Comparison of ENCODE assay signal across 1 cellular context in the genomic region with DNA sequence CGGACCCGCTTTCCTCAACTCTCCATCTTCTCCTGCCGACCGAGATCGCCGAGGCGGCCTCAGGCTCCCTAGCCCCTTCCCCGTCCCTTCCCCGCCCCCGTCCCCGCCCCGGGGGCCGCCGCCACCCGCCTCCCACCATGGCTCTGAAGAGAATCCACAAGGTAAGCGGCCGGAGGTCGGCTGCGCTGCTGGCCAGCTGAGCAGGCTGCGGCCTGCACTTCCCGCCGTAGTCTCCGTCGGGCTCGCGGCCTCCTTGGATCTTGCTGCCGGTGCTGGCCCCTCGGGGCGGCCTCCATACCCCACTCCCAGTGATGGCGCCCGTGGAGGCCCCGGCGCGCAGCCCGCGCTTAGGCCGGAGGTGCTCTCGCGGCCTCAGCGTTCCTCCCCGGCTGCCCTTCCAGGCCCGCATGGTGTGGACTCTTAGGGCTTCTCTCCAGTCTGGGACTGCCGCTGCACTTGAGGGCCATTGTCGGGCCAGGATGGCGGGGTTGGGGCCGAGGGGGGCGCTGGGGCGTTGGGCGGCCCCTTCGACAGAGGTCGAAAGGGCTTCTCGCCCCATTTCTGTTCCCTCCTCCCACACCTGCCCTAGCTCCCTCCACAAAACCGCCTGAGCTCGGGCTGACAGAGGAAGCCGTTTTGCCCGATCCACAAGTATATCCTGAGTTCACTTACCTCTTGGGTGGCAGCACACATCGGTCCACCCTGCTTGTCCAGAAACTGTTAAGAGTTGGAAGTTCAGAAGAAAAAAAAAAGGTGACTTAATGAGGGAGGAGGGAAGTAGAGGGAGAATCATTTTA.
A peak's percentile ranks its signal among the peaks of the same experiment; 100 is the strongest.
TF ChIP-seq lines count a peak whose summit lies in the region.

No MANE protein-coding gene starts in this region.

TF ChIP-seq in HepG2, 621 proteins besides CTCF, POLR2A, EP300 and RAD21 (continued from another document and continues in another):
- TF ChIP-seq, protein P1, sequence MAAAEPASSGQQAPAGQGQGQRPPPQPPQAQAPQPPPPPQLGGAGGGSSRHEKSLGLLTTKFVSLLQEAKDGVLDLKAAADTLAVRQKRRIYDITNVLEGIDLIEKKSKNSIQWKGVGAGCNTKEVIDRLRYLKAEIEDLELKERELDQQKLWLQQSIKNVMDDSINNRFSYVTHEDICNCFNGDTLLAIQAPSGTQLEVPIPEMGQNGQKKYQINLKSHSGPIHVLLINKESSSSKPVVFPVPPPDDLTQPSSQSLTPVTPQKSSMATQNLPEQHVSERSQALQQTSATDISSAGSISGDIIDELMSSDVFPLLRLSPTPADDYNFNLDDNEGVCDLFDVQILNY (CRISPR knock-in tag; conservative IDR thresholded peaks at IDR 0.05), result no peak
- TF ChIP-seq SNAI1 (CRISPR knock-in tag; IDR thresholded peaks at IDR 0.05; ENCODE audit: borderline replicate concordance) (peak; percentile 25), ZNF350 (CRISPR knock-in tag; IDR thresholded peaks at IDR 0.05; ENCODE audit: borderline replicate concordance, low read depth) (0 out of 2 replicates have a peak, but pooled peaks have one; percentile 38), AGO1 (IDR thresholded peaks at IDR 0.05; ENCODE audit: low read depth, low read length, poor library complexity, severe bottlenecking) (no peak), ASH2L (IDR thresholded peaks at IDR 0.05; ENCODE audit: insufficient read length, low read depth, low read length) (no peak), ZNF724P (CRISPR knock-in tag; IDR thresholded peaks at IDR 0.05; ENCODE audit: borderline replicate concordance) (0 out of 2 replicates have a peak, but pooled peaks have one; percentile 26), EEA1 (CRISPR knock-in tag; IDR thresholded peaks at IDR 0.05; ENCODE audit: borderline replicate concordance) (peak; percentile 50; the same call in 1 of the 2 replicates), SMARCE1 (IDR thresholded peaks at IDR 0.05; ENCODE audit: borderline replicate concordance) (no peak), SALL1 (CRISPR knock-in tag; IDR thresholded peaks at IDR 0.05) (no peak), ZFYVE20 (CRISPR knock-in tag; IDR thresholded peaks at IDR 0.05; ENCODE audit: borderline replicate concordance, low read depth) (0 out of 2 replicates have a peak, but pooled peaks have one; percentile 54), ZNF121 (CRISPR knock-in tag; IDR thresholded peaks at IDR 0.05) (0 out of 2 replicates have a peak, but pooled peaks have one; percentile 11), MTA1 (CRISPR knock-in tag; IDR thresholded peaks at IDR 0.05; ENCODE audit: borderline replicate concordance) (no peak), ZFY (CRISPR knock-in tag; IDR thresholded peaks at IDR 0.05) (peak; percentile 71), DPF2 (CRISPR knock-in tag; IDR thresholded peaks at IDR 0.05; ENCODE audit: borderline replicate concordance, low read depth) (0 out of 2 replicates have a peak, but pooled peaks have one; percentile 38), SMAD1 (CRISPR knock-in tag; IDR thresholded peaks at IDR 0.05; ENCODE audit: borderline replicate concordance, low read depth) (0 out of 2 replicates have a peak, but pooled peaks have one; percentile 39), FOXM1 (CRISPR knock-in tag; IDR thresholded peaks at IDR 0.05) (no peak), ONECUT2 (CRISPR knock-in tag; IDR thresholded peaks at IDR 0.05) (0 out of 2 replicates have a peak, but pooled peaks have one; percentile 10), KLF11 (CRISPR knock-in tag; IDR thresholded peaks at IDR 0.05) (no peak), ZNF891 (CRISPR knock-in tag; IDR thresholded peaks at IDR 0.05) (peak; percentile 77), GABPA (IDR thresholded peaks at IDR 0.05; ENCODE audit: low read depth, low read length) (no peak), GABPA (CRISPR knock-in tag; IDR thresholded peaks at IDR 0.05; ENCODE audit: low read depth) (no peak), ZNF660 (CRISPR knock-in tag; IDR thresholded peaks at IDR 0.05; ENCODE audit: borderline replicate concordance, low read depth) (0 out of 2 replicates have a peak, but pooled peaks have one; percentile 55), ZKSCAN5 (CRISPR knock-in tag; IDR thresholded peaks at IDR 0.05) (no peak), ZNF383 (CRISPR knock-in tag; IDR thresholded peaks at IDR 0.05; ENCODE audit: borderline replicate concordance) (peak; percentile 78; the same call in 1 of the 2 replicates), ZNF558 (CRISPR knock-in tag; IDR thresholded peaks at IDR 0.05; ENCODE audit: borderline replicate concordance) (peak; percentile 23; the same call in 1 of the 2 replicates)
- TF ChIP-seq, protein P2, sequence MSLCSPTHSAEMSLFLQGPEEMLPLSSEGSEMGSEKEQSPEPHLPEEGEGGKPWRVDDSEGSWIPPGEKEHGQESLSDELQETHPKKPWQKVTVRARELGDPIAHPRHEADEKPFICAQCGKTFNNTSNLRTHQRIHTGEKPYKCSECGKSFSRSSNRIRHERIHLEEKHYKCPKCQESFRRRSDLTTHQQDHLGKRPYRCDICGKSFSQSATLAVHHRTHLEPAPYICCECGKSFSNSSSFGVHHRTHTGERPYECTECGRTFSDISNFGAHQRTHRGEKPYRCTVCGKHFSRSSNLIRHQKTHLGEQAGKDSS (CRISPR knock-in tag; IDR thresholded peaks at IDR 0.05; ENCODE audit: borderline replicate concordance, low read depth), result peak; percentile 74; the same call in 1 of the 2 replicates
- TF ChIP-seq, protein P3, sequence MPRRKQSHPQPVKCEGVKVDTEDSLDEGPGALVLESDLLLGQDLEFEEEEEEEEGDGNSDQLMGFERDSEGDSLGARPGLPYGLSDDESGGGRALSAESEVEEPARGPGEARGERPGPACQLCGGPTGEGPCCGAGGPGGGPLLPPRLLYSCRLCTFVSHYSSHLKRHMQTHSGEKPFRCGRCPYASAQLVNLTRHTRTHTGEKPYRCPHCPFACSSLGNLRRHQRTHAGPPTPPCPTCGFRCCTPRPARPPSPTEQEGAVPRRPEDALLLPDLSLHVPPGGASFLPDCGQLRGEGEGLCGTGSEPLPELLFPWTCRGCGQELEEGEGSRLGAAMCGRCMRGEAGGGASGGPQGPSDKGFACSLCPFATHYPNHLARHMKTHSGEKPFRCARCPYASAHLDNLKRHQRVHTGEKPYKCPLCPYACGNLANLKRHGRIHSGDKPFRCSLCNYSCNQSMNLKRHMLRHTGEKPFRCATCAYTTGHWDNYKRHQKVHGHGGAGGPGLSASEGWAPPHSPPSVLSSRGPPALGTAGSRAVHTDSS (CRISPR knock-in tag; conservative IDR thresholded peaks at IDR 0.05), result no peak
- TF ChIP-seq, protein P4, sequence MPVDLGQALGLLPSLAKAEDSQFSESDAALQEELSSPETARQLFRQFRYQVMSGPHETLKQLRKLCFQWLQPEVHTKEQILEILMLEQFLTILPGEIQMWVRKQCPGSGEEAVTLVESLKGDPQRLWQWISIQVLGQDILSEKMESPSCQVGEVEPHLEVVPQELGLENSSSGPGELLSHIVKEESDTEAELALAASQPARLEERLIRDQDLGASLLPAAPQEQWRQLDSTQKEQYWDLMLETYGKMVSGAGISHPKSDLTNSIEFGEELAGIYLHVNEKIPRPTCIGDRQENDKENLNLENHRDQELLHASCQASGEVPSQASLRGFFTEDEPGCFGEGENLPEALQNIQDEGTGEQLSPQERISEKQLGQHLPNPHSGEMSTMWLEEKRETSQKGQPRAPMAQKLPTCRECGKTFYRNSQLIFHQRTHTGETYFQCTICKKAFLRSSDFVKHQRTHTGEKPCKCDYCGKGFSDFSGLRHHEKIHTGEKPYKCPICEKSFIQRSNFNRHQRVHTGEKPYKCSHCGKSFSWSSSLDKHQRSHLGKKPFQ (CRISPR knock-in tag; IDR thresholded peaks at IDR 0.05; ENCODE audit: insufficient replicate concordance), result peak; percentile 33
- TF ChIP-seq, protein P5, sequence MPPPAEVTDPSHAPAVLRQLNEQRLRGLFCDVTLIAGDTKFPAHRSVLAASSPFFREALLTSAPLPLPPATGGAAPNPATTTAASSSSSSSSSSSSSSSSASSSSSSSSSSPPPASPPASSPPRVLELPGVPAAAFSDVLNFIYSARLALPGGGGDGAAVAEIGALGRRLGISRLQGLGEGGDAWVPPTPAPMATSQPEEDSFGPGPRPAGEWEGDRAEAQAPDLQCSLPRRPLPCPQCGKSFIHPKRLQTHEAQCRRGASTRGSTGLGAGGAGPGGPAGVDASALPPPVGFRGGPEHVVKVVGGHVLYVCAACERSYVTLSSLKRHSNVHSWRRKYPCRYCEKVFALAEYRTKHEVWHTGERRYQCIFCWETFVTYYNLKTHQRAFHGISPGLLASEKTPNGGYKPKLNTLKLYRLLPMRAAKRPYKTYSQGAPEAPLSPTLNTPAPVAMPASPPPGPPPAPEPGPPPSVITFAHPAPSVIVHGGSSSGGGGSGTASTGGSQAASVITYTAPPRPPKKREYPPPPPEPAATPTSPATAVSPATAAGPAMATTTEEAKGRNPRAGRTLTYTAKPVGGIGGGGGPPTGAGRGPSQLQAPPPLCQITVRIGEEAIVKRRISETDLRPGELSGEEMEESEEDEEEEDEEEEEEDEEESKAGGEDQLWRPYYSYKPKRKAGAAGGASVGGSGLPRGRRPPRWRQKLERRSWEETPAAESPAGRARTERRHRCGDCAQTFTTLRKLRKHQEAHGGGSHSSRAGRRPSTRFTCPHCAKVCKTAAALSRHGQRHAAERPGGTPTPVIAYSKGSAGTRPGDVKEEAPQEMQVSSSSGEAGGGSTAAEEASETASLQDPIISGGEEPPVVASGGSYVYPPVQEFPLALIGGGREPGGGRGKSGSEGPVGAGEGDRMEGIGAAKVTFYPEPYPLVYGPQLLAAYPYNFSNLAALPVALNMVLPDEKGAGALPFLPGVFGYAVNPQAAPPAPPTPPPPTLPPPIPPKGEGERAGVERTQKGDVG (CRISPR knock-in tag; IDR thresholded peaks at IDR 0.05; ENCODE audit: borderline replicate concordance), result no peak
- TF ChIP-seq, protein P6, sequence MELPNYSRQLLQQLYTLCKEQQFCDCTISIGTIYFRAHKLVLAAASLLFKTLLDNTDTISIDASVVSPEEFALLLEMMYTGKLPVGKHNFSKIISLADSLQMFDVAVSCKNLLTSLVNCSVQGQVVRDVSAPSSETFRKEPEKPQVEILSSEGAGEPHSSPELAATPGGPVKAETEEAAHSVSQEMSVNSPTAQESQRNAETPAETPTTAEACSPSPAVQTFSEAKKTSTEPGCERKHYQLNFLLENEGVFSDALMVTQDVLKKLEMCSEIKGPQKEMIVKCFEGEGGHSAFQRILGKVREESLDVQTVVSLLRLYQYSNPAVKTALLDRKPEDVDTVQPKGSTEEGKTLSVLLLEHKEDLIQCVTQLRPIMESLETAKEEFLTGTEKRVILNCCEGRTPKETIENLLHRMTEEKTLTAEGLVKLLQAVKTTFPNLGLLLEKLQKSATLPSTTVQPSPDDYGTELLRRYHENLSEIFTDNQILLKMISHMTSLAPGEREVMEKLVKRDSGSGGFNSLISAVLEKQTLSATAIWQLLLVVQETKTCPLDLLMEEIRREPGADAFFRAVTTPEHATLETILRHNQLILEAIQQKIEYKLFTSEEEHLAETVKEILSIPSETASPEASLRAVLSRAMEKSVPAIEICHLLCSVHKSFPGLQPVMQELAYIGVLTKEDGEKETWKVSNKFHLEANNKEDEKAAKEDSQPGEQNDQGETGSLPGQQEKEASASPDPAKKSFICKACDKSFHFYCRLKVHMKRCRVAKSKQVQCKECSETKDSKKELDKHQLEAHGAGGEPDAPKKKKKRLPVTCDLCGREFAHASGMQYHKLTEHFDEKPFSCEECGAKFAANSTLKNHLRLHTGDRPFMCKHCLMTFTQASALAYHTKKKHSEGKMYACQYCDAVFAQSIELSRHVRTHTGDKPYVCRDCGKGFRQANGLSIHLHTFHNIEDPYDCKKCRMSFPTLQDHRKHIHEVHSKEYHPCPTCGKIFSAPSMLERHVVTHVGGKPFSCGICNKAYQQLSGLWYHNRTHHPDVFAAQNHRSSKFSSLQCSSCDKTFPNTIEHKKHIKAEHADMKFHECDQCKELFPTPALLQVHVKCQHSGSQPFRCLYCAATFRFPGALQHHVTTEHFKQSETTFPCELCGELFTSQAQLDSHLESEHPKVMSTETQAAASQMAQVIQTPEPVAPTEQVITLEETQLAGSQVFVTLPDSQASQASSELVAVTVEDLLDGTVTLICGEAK (IDR thresholded peaks at IDR 0.05), result no peak
- TF ChIP-seq, protein P6 (CRISPR knock-in tag; IDR thresholded peaks at IDR 0.05), result peak; percentile 61; the same call in 1 of the 2 replicates
- TF ChIP-seq, protein P7, sequence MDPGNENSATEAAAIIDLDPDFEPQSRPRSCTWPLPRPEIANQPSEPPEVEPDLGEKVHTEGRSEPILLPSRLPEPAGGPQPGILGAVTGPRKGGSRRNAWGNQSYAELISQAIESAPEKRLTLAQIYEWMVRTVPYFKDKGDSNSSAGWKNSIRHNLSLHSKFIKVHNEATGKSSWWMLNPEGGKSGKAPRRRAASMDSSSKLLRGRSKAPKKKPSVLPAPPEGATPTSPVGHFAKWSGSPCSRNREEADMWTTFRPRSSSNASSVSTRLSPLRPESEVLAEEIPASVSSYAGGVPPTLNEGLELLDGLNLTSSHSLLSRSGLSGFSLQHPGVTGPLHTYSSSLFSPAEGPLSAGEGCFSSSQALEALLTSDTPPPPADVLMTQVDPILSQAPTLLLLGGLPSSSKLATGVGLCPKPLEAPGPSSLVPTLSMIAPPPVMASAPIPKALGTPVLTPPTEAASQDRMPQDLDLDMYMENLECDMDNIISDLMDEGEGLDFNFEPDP (CRISPR knock-in tag; conservative IDR thresholded peaks at IDR 0.05), result 0 out of 2 replicates have a peak, but pooled peaks have one; percentile 75
